ENCODE assay signal across 1 cellular context in genomic region chr7:1422512-1423265, GRCh38.
TF ChIP-seq lines count a peak whose summit lies in the region.

No MANE protein-coding gene starts in this region.

TF ChIP-seq in GM12878, 131 proteins besides CTCF, POLR2A, EP300 and RAD21 (continued from another document):
- TF ChIP-seq REST (IDR thresholded peaks at IDR 0.05; ENCODE audit: low read depth, low read length) (no peak), NR2C1 (IDR thresholded peaks at IDR 0.05) (no peak), MTA2 (IDR thresholded peaks at IDR 0.05; ENCODE audit: low read depth) (peak; percentile 31; the same call in 1 of the 2 replicates), PML (IDR thresholded peaks at IDR 0.05; ENCODE audit: low read length) (no peak), FOS (IDR thresholded peaks at IDR 0.05; ENCODE audit: borderline replicate concordance, extremely low read depth, insufficient read length) (no peak), SIX5 (IDR thresholded peaks at IDR 0.05; ENCODE audit: low read depth, low read length, severe bottlenecking) (no peak), NFYA (IDR thresholded peaks at IDR 0.05; ENCODE audit: borderline replicate concordance, low read depth, low read length) (no peak), TCF12 (IDR thresholded peaks at IDR 0.05; ENCODE audit: low read depth, low read length) (peak; percentile 52; the same call in 1 of the 2 replicates), SP1 (IDR thresholded peaks at IDR 0.05; ENCODE audit: low read depth, low read length) (no peak), ETV6 (conservative IDR thresholded peaks at IDR 0.05 in 1 of 2, IDR thresholded peaks at IDR 0.05 in 1 of 2; ENCODE audit: borderline replicate concordance in 1 of 2, low read depth in 1 of 2) (no peak), SMAD1 (IDR thresholded peaks at IDR 0.05; ENCODE audit: low read depth, partially characterized antibody) (no peak), PKNOX1 (IDR thresholded peaks at IDR 0.05) (no peak), ZNF24 (IDR thresholded peaks at IDR 0.05) (no peak), ASH2L (IDR thresholded peaks at IDR 0.05; ENCODE audit: borderline replicate concordance, low read depth) (no peak), LARP7 (IDR thresholded peaks at IDR 0.05) (no peak), JUNB (IDR thresholded peaks at IDR 0.05) (no peak), SMC3 (IDR thresholded peaks at IDR 0.05; ENCODE audit: borderline replicate concordance, low read length) (no peak), BHLHE40 (IDR thresholded peaks at IDR 0.05; ENCODE audit: borderline replicate concordance in 1 of 2, low read depth in 2 of 2, low read length in 1 of 2) (peak in 1 of 2 experiments; percentile 41; a peak in 1 of 4 replicates), WRNIP1 (IDR thresholded peaks at IDR 0.05; ENCODE audit: borderline replicate concordance, low read depth, low read length) (no peak), MTA3 (IDR thresholded peaks at IDR 0.05; ENCODE audit: borderline replicate concordance, low read length) (no peak), IKZF2 (IDR thresholded peaks at IDR 0.05) (no peak), USF2 (IDR thresholded peaks at IDR 0.05; ENCODE audit: borderline replicate concordance, low read depth, low read length) (peak; percentile 54), TCF3 (IDR thresholded peaks at IDR 0.05; ENCODE audit: borderline replicate concordance, insufficient read depth, low read depth, low read length) (no peak), SREBF1 (IDR thresholded peaks at IDR 0.05; ENCODE audit: low read length) (no peak), TBL1XR1 (IDR thresholded peaks at IDR 0.05; ENCODE audit: low read depth, low read length) (no peak), NR2C2 (IDR thresholded peaks at IDR 0.05; ENCODE audit: borderline replicate concordance, control insufficient read depth, insufficient read length, low read depth) (no peak), FOXK2 (IDR thresholded peaks at IDR 0.05) (no peak), SRF (IDR thresholded peaks at IDR 0.05; ENCODE audit: low read depth in 2 of 2, low read length in 2 of 2) (no peak), BCL3 (IDR thresholded peaks at IDR 0.05; ENCODE audit: borderline replicate concordance, insufficient read depth, low read depth, low read length, poor library complexity, severe bottlenecking) (no peak), KLF5 (IDR thresholded peaks at IDR 0.05; ENCODE audit: partially characterized antibody) (no peak), NKRF (conservative IDR thresholded peaks at IDR 0.05) (no peak), NBN (IDR thresholded peaks at IDR 0.05) (no peak), NR2F1 (conservative IDR thresholded peaks at IDR 0.05) (no peak), CEBPZ (IDR thresholded peaks at IDR 0.05; ENCODE audit: low read depth, low read length) (no peak), BCLAF1 (IDR thresholded peaks at IDR 0.05) (no peak), USF1 (IDR thresholded peaks at IDR 0.05; ENCODE audit: borderline replicate concordance, extremely low read length, insufficient read depth, low read depth, low read length) (peak; percentile 16), MEF2B (IDR thresholded peaks at IDR 0.05; ENCODE audit: partially characterized antibody, poor library complexity, severe bottlenecking) (peak; percentile 65), BRCA1 (IDR thresholded peaks at IDR 0.05; ENCODE audit: low read depth, low read length) (no peak), HDGF (IDR thresholded peaks at IDR 0.05) (no peak), RAD51 (IDR thresholded peaks at IDR 0.05) (peak; percentile 97), GABPA (IDR thresholded peaks at IDR 0.05; ENCODE audit: low read depth) (no peak), JUND (IDR thresholded peaks at IDR 0.05; ENCODE audit: low read depth, low read length) (no peak), BACH1 (IDR thresholded peaks at IDR 0.05; ENCODE audit: borderline replicate concordance) (no peak), IRF5 (IDR thresholded peaks at IDR 0.05; ENCODE audit: borderline replicate concordance) (no peak), ATF3 (IDR thresholded peaks at IDR 0.05; ENCODE audit: borderline replicate concordance, extremely low read depth, low read depth, low read length) (0 out of 2 replicates have a peak, but pooled peaks have one; percentile 32), MYC (IDR thresholded peaks at IDR 0.05; ENCODE audit: insufficient read depth, insufficient read length, insufficient replicate concordance, low read length, severe bottlenecking) (no peak), ZNF384 (IDR thresholded peaks at IDR 0.05; ENCODE audit: borderline replicate concordance, low read depth, low read length) (no peak)
